In genomic region chr1:171600310-171600709, GRCh38 we compare ENCODE assay signal across 11 cellular contexts. TPM values are rescaled to one million over a fixed set of nuclear protein-coding genes. Genes with fewer than 3 reads are reported as not detected.
"Had no signal": no experiment of that assay in that cellular context is flagged by ENCODE, and none has a peak within 500 bp of the region (broad histone marks: within the 10 kb centered on the region; RNA-seq: fewer than 3 reads in every experiment).

No MANE protein-coding gene starts in this region.

RNA-seq across cellular contexts. Expression of gene MYOCOS, which starts 21.7 kb away (rescaled TPM):
- total RNA-seq: activated CD4-positive, alpha-beta T cell treated with anti-CD3 and anti-CD28 coated beads, Interleukin-2, amount 10 ng/mL, durations not matched to agents 24 days and 14 days; activated CD8-positive, alpha-beta memory T cell treated with anti-CD3 and anti-CD28 coated beads, Interleukin-2, amount 10 ng/mL, durations not matched to agents 7 days and 5 days; ascending aorta; cardiac muscle cell; NCI-H460; Right ventricle myocardium inferior had no signal

RNA-seq across cellular contexts. Expression of gene MYOC, which starts 52.2 kb away (rescaled TPM):
- total RNA-seq: activated B cell treated with CpG ODN at 0.5 μM for 24 hours; activated CD4-positive, alpha-beta T cell treated with anti-CD3 and anti-CD28 coated beads, Interleukin-2, amount 10 ng/mL, durations not matched to agents 24 days and 14 days; activated CD8-positive, alpha-beta memory T cell treated with anti-CD3 and anti-CD28 coated beads, Interleukin-2, amount 10 ng/mL, durations not matched to agents 7 days and 5 days; activated naive CD4-positive, alpha-beta T cell treated with anti-CD3 and anti-CD28 coated beads, Interleukin-2, amount 50 U/mL, for 72 hours; activated T-cell treated with anti-CD3 and anti-CD28 coated beads, Interleukin-2, amount 50 U/mL, for 4 hours; NCI-H460; OCI-LY7; T-cell had no signal
- polyA plus RNA-seq: cardiac muscle cell had no signal
